In genomic region chr19:41311613-41312012, GRCh38 we compare ENCODE assay signal across 11 cellular contexts. TPM values are rescaled to one million over a fixed set of nuclear protein-coding genes. Genes with fewer than 3 reads are reported as not detected.
DNase-seq lines count a peak whose midpoint lies in the region; ATAC-seq and TF ChIP-seq lines count a peak whose summit lies in the region.
"Had no signal": no experiment of that assay in that cellular context is flagged by ENCODE, and none has a peak within 500 bp of the region (broad histone marks: within the 10 kb centered on the region; RNA-seq: fewer than 3 reads in every experiment).

No MANE protein-coding gene starts in this region.

- no peak for TF ChIP-seq EP300 in SK-N-SH (IDR thresholded peaks at IDR 0.05; ENCODE audit: borderline replicate concordance in 1 of 2, low read depth in 1 of 2, low read length in 1 of 2)

- 93% methylated on average over 8 of the region's 8 CpGs for WGBS in SK-N-SH (ENCODE audit: low lambda C conversion rate)

- H3K9ac ChIP-seq in SK-N-SH, result peak overlapping the region; percentile 93; the same call in 1 of the 2 replicates
- no peak overlapping the region for H3K9ac ChIP-seq in MM.1S (ENCODE audit: low read length)

- DNase-seq in SK-N-SH (no peak), MM.1S (no peak), choroid plexus epithelial cell (ENCODE audit: low read depth) (peak; percentile 42), posterior vena cava (ENCODE audit: low spot score) (peak; percentile 17), DMS53 treated with DMSO at 0.1 percent for 48 hours (lab: John Stamatoyannopoulos, UW; ENCODE audit: unreplicated experiment) (no peak), left colon (no peak)
- no peak for DNase-seq in activated CD4-positive, CD25-positive, alpha-beta regulatory T cell treated with anti-CD3 and anti-CD28 coated beads, Interleukin-2, amount 50 U/mL, for 72 hours
- DNase-seq: NCI-H1048; stimulated activated CD4-positive, alpha-beta T cell treated with anti-CD3 and anti-CD28 coated beads, Interleukin-4, amount 100 ng/mL, for 4 hours had no signal

- peak overlapping the region in 1 of 2 experiments; percentile 95; a peak in 1 of 4 replicates for H3K27ac ChIP-seq in SK-N-SH (ENCODE audit: low read depth in 2 of 2, low read length in 1 of 2)
- no peak overlapping the region for H3K27ac ChIP-seq in MM.1S (ENCODE audit: low read length)

- no peaks in the 10 kb centered on the region; the same call in 1 of the 2 replicates for H4K20me1 ChIP-seq in SK-N-SH (ENCODE audit: insufficient read depth)
- H4K20me1 ChIP-seq in MM.1S (ENCODE audit: insufficient read depth, low read length), result no peaks in the 10 kb centered on the region

- H3K9me2 ChIP-seq in SK-N-SH, result no peaks in the 10 kb centered on the region
- H3K9me2 ChIP-seq in MM.1S (replicated peaks; ENCODE audit: insufficient read depth, low read length), result no peaks in the 10 kb centered on the region

- H3K4me1 ChIP-seq in SK-N-SH (ENCODE audit: control insufficient read depth in 1 of 2, insufficient read depth in 2 of 2, low read depth in 1 of 2, low read length in 1 of 2) (peaks cover 14 to 19% of the 10 kb centered on the region in 2 experiments; a peak in 3 of 4 replicates), MM.1S (ENCODE audit: low read length) (peaks cover 27% of the 10 kb centered on the region)

- H3F3A ChIP-seq in SK-N-SH (replicated peaks; ENCODE audit: insufficient read depth), result peaks cover 82% of the 10 kb centered on the region
- peaks cover 26% of the 10 kb centered on the region for H3F3A ChIP-seq in MM.1S (ENCODE audit: insufficient read depth, low read length)

- H3K36me3 ChIP-seq in SK-N-SH (replicated peaks in 1 of 2; ENCODE audit: control insufficient read depth in 1 of 2, insufficient read depth in 2 of 2, low read length in 1 of 2) (peaks cover 28 to 49% of the 10 kb centered on the region in 2 experiments), MM.1S (replicated peaks; ENCODE audit: insufficient read depth, low read length) (no peaks in the 10 kb centered on the region; the same call in 1 of the 2 replicates)

- H3K4me3 ChIP-seq in SK-N-SH (ENCODE audit: low read depth in 2 of 2, low read length in 1 of 2) (peak overlapping the region in 1 of 2 experiments; percentile 80; a peak in 2 of 4 replicates), MM.1S (ENCODE audit: low read length) (no peak overlapping the region), choroid plexus epithelial cell (ENCODE audit: low read depth, low read length) (no peak overlapping the region)

- no peaks in the 10 kb centered on the region for H3K27me3 ChIP-seq in SK-N-SH (ENCODE audit: insufficient read depth)
- no peaks in the 10 kb centered on the region for H3K27me3 ChIP-seq in MM.1S (replicated peaks; ENCODE audit: insufficient read depth, low read length)
- H3K27me3 ChIP-seq: tibial nerve had no signal

- no peak overlapping the region for H2AFZ ChIP-seq in SK-N-SH (ENCODE audit: low read depth)
- no peak overlapping the region for H2AFZ ChIP-seq in MM.1S (ENCODE audit: low read length)

- H3K79me2 ChIP-seq in SK-N-SH (ENCODE audit: insufficient read depth), result peaks cover 58% of the 10 kb centered on the region
- peaks cover 67% of the 10 kb centered on the region for H3K79me2 ChIP-seq in MM.1S (ENCODE audit: low read length)

- no peak for TF ChIP-seq RAD21 in SK-N-SH (IDR thresholded peaks at IDR 0.05; ENCODE audit: low read length)

- POLR2A ChIA-PET in SK-N-SH (lab: Yijun Ruan, JAX), result no interaction called here

- H3K9me3 ChIP-seq in SK-N-SH (no peaks in the 10 kb centered on the region), MM.1S (replicated peaks; ENCODE audit: insufficient read depth, low read length) (no peaks in the 10 kb centered on the region)
- H3K9me3 ChIP-seq: tibial nerve had no signal

- intact Hi-C loops in posterior vena cava (cut with DNase I) (loop anchor here (5.0 kb wide), 2 partner anchors 41 to 1774 kb away; partner anchors contain the start of gene TGFB1 (in 1 of the 2)), left colon (cut with DNase I, micrococcal nuclease) (no loop called here)

- ATAC-seq in SK-N-SH treated with all-trans-retinoic acid at 6 μM for 48 hours (no peak), left colon (no peak)

- CTCF ChIA-PET in SK-N-SH (lab: Yijun Ruan, JAX), result interaction anchor here (0.6 to 1.7 kb wide), 2 partner anchors 10 to 108 kb away, joined by 4 to 5 read pairs; no protein-coding TSS in a partner anchor

- TF ChIP-seq CTCF in SK-N-SH (IDR thresholded peaks at IDR 0.05) (no peak), MM.1S (IDR thresholded peaks at IDR 0.05; ENCODE audit: low read length) (no peak), choroid plexus epithelial cell (conservative IDR thresholded peaks at IDR 0.05; ENCODE audit: low read depth, low read length) (no peak)

- H3K4me2 ChIP-seq in SK-N-SH (peak overlapping the region; percentile 96), MM.1S (ENCODE audit: low read depth, low read length) (peak overlapping the region; percentile 90; the same call in 1 of the 2 replicates)

TF ChIP-seq in SK-N-SH, 30 proteins besides CTCF, POLR2A, EP300 and RAD21:
- TF ChIP-seq SMC3 (IDR thresholded peaks at IDR 0.05; ENCODE audit: low read depth, low read length) (no peak), JUND (IDR thresholded peaks at IDR 0.05) (no peak), NRF1 (IDR thresholded peaks at IDR 0.05; ENCODE audit: low read depth, low read length) (no peak), GATA2 (CRISPR knock-in tag; IDR thresholded peaks at IDR 0.05) (no peak), FOSL2 (IDR thresholded peaks at IDR 0.05; ENCODE audit: borderline replicate concordance, low read depth) (no peak), PBX3 (IDR thresholded peaks at IDR 0.05) (no peak), YY1 (IDR thresholded peaks at IDR 0.05; ENCODE audit: low read depth) (no peak)

TF ChIP-seq in SK-N-SH treated with all-trans-retinoic acid at 6 μM for 48 hours, 23 proteins besides CTCF, POLR2A, EP300 and RAD21 (continues in another document):
- TF ChIP-seq SNAI2 (CRISPR knock-in tag; IDR thresholded peaks at IDR 0.05), result no peak
- TF ChIP-seq CSRNP3 (CRISPR knock-in tag; IDR thresholded peaks at IDR 0.05), result no peak
- TF ChIP-seq ZNF70 (CRISPR knock-in tag; IDR thresholded peaks at IDR 0.05), result no peak
- TF ChIP-seq ZC3H10 (CRISPR knock-in tag; IDR thresholded peaks at IDR 0.05), result no peak
- TF ChIP-seq TOX (CRISPR knock-in tag; IDR thresholded peaks at IDR 0.05; ENCODE audit: borderline replicate concordance), result no peak
- TF ChIP-seq OSR1 (CRISPR knock-in tag; IDR thresholded peaks at IDR 0.05), result no peak
- TF ChIP-seq BACH2 (CRISPR knock-in tag; IDR thresholded peaks at IDR 0.05; ENCODE audit: borderline replicate concordance), result no peak
- TF ChIP-seq ARNTL (CRISPR knock-in tag; IDR thresholded peaks at IDR 0.05; ENCODE audit: borderline replicate concordance, low read depth), result no peak
- TF ChIP-seq PPARA (CRISPR knock-in tag; IDR thresholded peaks at IDR 0.05; ENCODE audit: borderline replicate concordance), result no peak

RNA-seq across cellular contexts. Expression of gene CCDC97, which starts 1.6 kb away (rescaled TPM):
- polyA plus RNA-seq in SK-N-SH (2012; rRNA removed), result 8.7 and 9.6 TPM in 2 replicates
- 5.3 and 6.8 TPM in 2 replicates for polyA plus RNA-seq in SK-N-SH (2012; cell fraction: cytosol; rRNA removed)
- polyA plus RNA-seq in SK-N-SH (2012; cell fraction: nucleus; rRNA removed), result 11.7 and 13.7 TPM in 2 replicates
- 10 to 100 TPM; 17.5 to 23.9 TPM for total RNA-seq in posterior vena cava
- 10 to 100 TPM; 24.1 to 26.3 TPM for total RNA-seq in left colon

RNA-seq across cellular contexts. Expression of gene TGFB1, which starts 42.1 kb away (rescaled TPM):
- polyA plus RNA-seq in SK-N-SH (2012; rRNA removed), result 13.5 and 25.5 TPM in 2 replicates
- 13.0 and 21.4 TPM in 2 replicates for polyA plus RNA-seq in SK-N-SH (2012; cell fraction: cytosol; rRNA removed)
- polyA plus RNA-seq in SK-N-SH (2012; cell fraction: nucleus; rRNA removed), result 75.1 and 149 TPM in 2 replicates
- 10 to 100 TPM; 43.8 to 61.5 TPM for total RNA-seq in posterior vena cava
- 10 to 100 TPM in 1 of 2 donors, 1 to 10 TPM in 1; 7.4 to 14.7 TPM for total RNA-seq in left colon

RNA-seq across cellular contexts. Expression of gene HNRNPUL1, which starts 47.4 kb away (rescaled TPM):
- polyA plus RNA-seq in SK-N-SH (2012; rRNA removed), result 34.2 and 41.5 TPM in 2 replicates
- polyA plus RNA-seq in SK-N-SH (2012; cell fraction: cytosol; rRNA removed), result 32.5 and 33.9 TPM in 2 replicates
- 35.8 and 43.2 TPM in 2 replicates for polyA plus RNA-seq in SK-N-SH (2012; cell fraction: nucleus; rRNA removed)
- total RNA-seq in posterior vena cava (100 to 1,000 TPM; 150 to 157 TPM), left colon (100 to 1,000 TPM; 162 to 172 TPM)

RNA-seq across cellular contexts. Expression of gene B9D2, which starts 52.3 kb away (rescaled TPM):
- 9.0 and 13.3 TPM in 2 replicates for polyA plus RNA-seq in SK-N-SH (2012; rRNA removed)
- 9.6 and 10.5 TPM in 2 replicates for polyA plus RNA-seq in SK-N-SH (2012; cell fraction: cytosol; rRNA removed)
- 8.1 and 9.0 TPM in 2 replicates for polyA plus RNA-seq in SK-N-SH (2012; cell fraction: nucleus; rRNA removed)
- 1 to 10 TPM; 3.7 to 4.2 TPM for total RNA-seq in posterior vena cava
- 1 to 10 TPM; 6.2 to 8.6 TPM for total RNA-seq in left colon

Comparison
In these comparisons a context has a peak if more than half of its experiments do, and no peak if none do; other contexts are left out.
1. DNase-seq: peak in choroid plexus epithelial cell (single experiment) and posterior vena cava (single experiment); none in SK-N-SH (single experiment), MM.1S (single experiment), DMS53 treated with DMSO at 0.1 percent for 48 hours (single experiment), left colon (0 of 2) and activated CD4-positive, CD25-positive, alpha-beta regulatory T cell treated with anti-CD3 and anti-CD28 coated beads, Interleukin-2, amount 50 U/mL, for 72 hours (single experiment).
2. intact Hi-C loops: an anchor here in posterior vena cava (5.0 kb wide); none called in left colon.